ENCODE assay signal across 22 cellular contexts in the genomic region with DNA sequence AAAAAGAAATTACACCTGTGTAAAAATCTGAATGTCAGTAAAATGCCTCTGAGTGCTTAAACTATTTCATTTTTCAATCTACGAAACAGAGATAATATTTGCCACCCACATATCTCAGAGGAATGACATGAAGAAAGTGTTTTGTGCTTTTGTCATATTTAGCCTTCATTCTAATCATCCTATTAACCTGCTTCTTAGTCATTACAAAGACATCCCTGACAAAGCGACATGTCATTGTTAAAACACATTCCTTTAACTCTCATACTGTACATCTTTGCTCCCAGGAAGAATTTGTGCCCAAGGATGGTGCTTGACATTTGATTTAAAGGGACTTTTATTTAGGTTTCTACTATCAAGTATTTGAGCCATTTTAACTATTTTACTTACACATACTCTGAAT.
DNase-seq lines count a peak whose midpoint lies in the region; ATAC-seq and TF ChIP-seq lines count a peak whose summit lies in the region.
"Had no signal": no experiment of that assay in that cellular context is flagged by ENCODE, and none has a peak within 500 bp of the region (broad histone marks: within the 10 kb centered on the region; RNA-seq: fewer than 3 reads in every experiment).

No MANE protein-coding gene starts in this region.

- ATAC-seq in HG03457 (IDR thresholded peaks at IDR 0.05; ENCODE audit: unreplicated experiment), result no peak
- ATAC-seq: HepG2, Right ventricle myocardium inferior had no signal

- no peak overlapping the region for H2AFZ ChIP-seq in osteoblast (ENCODE audit: low read length)

- H3K4me3 ChIP-seq in adipocyte (ENCODE audit: low read length) (no peak overlapping the region), osteoblast (ENCODE audit: insufficient read depth, low read length) (no peak overlapping the region)
- H3K4me3 ChIP-seq: SK-N-MC had no signal

- DNase-seq in A172 (ENCODE audit: low spot score), result peak; percentile 28
- peak; percentile 40 for DNase-seq in HT1080 (ENCODE audit: low read depth)
- peak; percentile 1 for DNase-seq in adipocyte (ENCODE audit: low read depth)
- DNase-seq in kidney tubule cell (ENCODE audit: low spot score), result peak; percentile 49
- DNase-seq in nucleus accumbens (lab: John Stamatoyannopoulos, UW), result no peak
- no peak for DNase-seq in osteoblast (ENCODE audit: insufficient read length, low spot score, missing footprints)
- DNase-seq in GDM1 (lab: John Stamatoyannopoulos, UW), result no peak
- DNase-seq: COR-L47, KBM-7, MV-4-11, NCI-H1417, NCI-H187, NCI-H2107, NCI-H2227 treated with DMSO at 0.1 percent for 48 hours, NCI-H510A treated with DMSO at 0.1 percent for 48 hours, NCI-H774, OCI-M1 had no signal

- no peaks in the 10 kb centered on the region for H3K79me2 ChIP-seq in osteoblast (ENCODE audit: insufficient read depth, low read length)

- H3K27me3 ChIP-seq in adipocyte (replicated peaks; ENCODE audit: control insufficient read depth, insufficient read depth, low read length) (no peaks in the 10 kb centered on the region), osteoblast (ENCODE audit: insufficient read depth, low read length) (no peaks in the 10 kb centered on the region)

- H3K27ac ChIP-seq in osteoblast (ENCODE audit: low read depth, low read length), result no peak overlapping the region
- H3K27ac ChIP-seq: 22Rv1, SK-N-MC had no signal

- TF ChIP-seq CTCF in osteoblast (IDR thresholded peaks at IDR 0.05; ENCODE audit: extremely low read depth, low read depth, low read length), result no peak

- H3K4me2 ChIP-seq in osteoblast (ENCODE audit: insufficient read depth, low read length), result no peak overlapping the region

- H3K36me3 ChIP-seq in adipocyte (ENCODE audit: control insufficient read depth, insufficient read depth, low read length, severe bottlenecking) (peaks cover 21% of the 10 kb centered on the region), osteoblast (ENCODE audit: insufficient read depth, low read length) (no peaks in the 10 kb centered on the region)

- H3K9me3 ChIP-seq in adipocyte (ENCODE audit: control insufficient read depth, low read length), result no peaks in the 10 kb centered on the region
- H3K9me3 ChIP-seq in osteoblast (ENCODE audit: low read depth, low read length), result no peaks in the 10 kb centered on the region

- H4K20me1 ChIP-seq in osteoblast (ENCODE audit: insufficient read depth, low read length), result no peaks in the 10 kb centered on the region

- H3K4me1 ChIP-seq in adipocyte (ENCODE audit: control insufficient read depth, insufficient read depth, low read length) (peaks cover 6% of the 10 kb centered on the region), osteoblast (ENCODE audit: insufficient read depth, low read length) (no peaks in the 10 kb centered on the region)

- no peak overlapping the region for H3K9ac ChIP-seq in adipocyte (ENCODE audit: low read length)

Comparison
In these comparisons a context has a peak if more than half of its experiments do, and no peak if none do; other contexts are left out.
1. DNase-seq: peak in A172 (single experiment), HT1080 (single experiment), adipocyte (single experiment) and kidney tubule cell (single experiment); none in nucleus accumbens (0 of 56), osteoblast (single experiment) and GDM1 (single experiment).